ENCODE assay signal across 13 cellular contexts in genomic region chr6:41584205-41584604, GRCh38. TPM values are rescaled to one million over a fixed set of nuclear protein-coding genes. Genes with fewer than 3 reads are reported as not detected.
A peak's percentile ranks its signal among the peaks of the same experiment; 100 is the strongest.
DNase-seq lines count a peak whose midpoint lies in the region; ATAC-seq and TF ChIP-seq lines count a peak whose summit lies in the region.
"Had no signal": no experiment of that assay in that cellular context is flagged by ENCODE, and none has a peak within 500 bp of the region (broad histone marks: within the 10 kb centered on the region; RNA-seq: fewer than 3 reads in every experiment).

No MANE protein-coding gene starts in this region.

- no peak for TF ChIP-seq RAD21 in SK-N-SH (IDR thresholded peaks at IDR 0.05; ENCODE audit: low read length)

- POLR2A ChIA-PET in SK-N-SH (lab: Yijun Ruan, JAX): no interaction called here

- no peaks in the 10 kb centered on the region for H3K4me1 ChIP-seq in DND-41 (ENCODE audit: insufficient read depth, low read length)
- peaks cover 49% of the 10 kb centered on the region for H3K4me1 ChIP-seq in body of pancreas
- H3K4me1 ChIP-seq in right atrium auricular region: peaks cover 0 to 52% of the 10 kb centered on the region in 2 donors
- H3K4me1 ChIP-seq in neural progenitor cell: peaks cover 55% of the 10 kb centered on the region
- peaks cover 33 to 41% of the 10 kb centered on the region in 2 experiments; a peak in 3 of 4 replicates for H3K4me1 ChIP-seq in SK-N-SH (ENCODE audit: control insufficient read depth in 1 of 2, insufficient read depth in 2 of 2, low read depth in 1 of 2, low read length in 1 of 2)

- H3K27me3 ChIP-seq in DND-41 (ENCODE audit: insufficient read depth, low read length, poor library complexity) (no peaks in the 10 kb centered on the region), body of pancreas (no peaks in the 10 kb centered on the region), right atrium auricular region (no peaks in the 10 kb centered on the region), neural progenitor cell (no peaks in the 10 kb centered on the region), SK-N-SH (ENCODE audit: insufficient read depth) (no peaks in the 10 kb centered on the region)
- H3K27me3 ChIP-seq: SJSA1 had no signal

- H3K4me1 Mint-ChIP-seq in neural progenitor cell: peaks cover 77% of the 10 kb centered on the region
- H3K4me1 Mint-ChIP-seq in T-helper 17 cell: peaks cover 12% of the 10 kb centered on the region
- H3K4me1 Mint-ChIP-seq: CD14-positive monocyte had no signal

- H3K36me3 Mint-ChIP-seq in neural progenitor cell: peaks cover 38% of the 10 kb centered on the region
- H3K36me3 Mint-ChIP-seq in T-helper 17 cell (ENCODE audit: low read depth): peaks cover 2% of the 10 kb centered on the region

- no peaks in the 10 kb centered on the region for H3K9me3 ChIP-seq in DND-41 (ENCODE audit: insufficient read depth, low read length, severe bottlenecking)
- H3K9me3 ChIP-seq in body of pancreas: no peaks in the 10 kb centered on the region
- no peaks in the 10 kb centered on the region for H3K9me3 ChIP-seq in right atrium auricular region
- H3K9me3 ChIP-seq in neural progenitor cell (ENCODE audit: low read depth): no peaks in the 10 kb centered on the region
- H3K9me3 ChIP-seq in SK-N-SH: no peaks in the 10 kb centered on the region
- H3K9me3 ChIP-seq in T-helper 17 cell (ENCODE audit: control insufficient read depth, low read length, poor library complexity, severe bottlenecking): no peaks in the 10 kb centered on the region
- H3K9me3 ChIP-seq: SJSA1 had no signal

- H3F3A ChIP-seq in neural progenitor cell (ENCODE audit: low read depth) (peaks cover 12% of the 10 kb centered on the region), SK-N-SH (replicated peaks; ENCODE audit: insufficient read depth) (peaks cover 37% of the 10 kb centered on the region)

- WGBS in body of pancreas, 2 donors: 63% methylated on average over 2 to 6 of the region's 6 CpGs
- WGBS in SK-N-SH (ENCODE audit: low lambda C conversion rate): 94% methylated on average over 6 of the region's 6 CpGs

- H4K20me1 ChIP-seq in DND-41 (ENCODE audit: insufficient read depth, low read length) (peaks cover 22% of the 10 kb centered on the region; the same call in 1 of the 2 replicates), neural progenitor cell (ENCODE audit: low read depth) (peaks cover 48% of the 10 kb centered on the region), SK-N-SH (ENCODE audit: insufficient read depth) (no peaks in the 10 kb centered on the region)

- DNase-seq in DND-41 (no peak), body of pancreas (no peak), right atrium auricular region (ENCODE audit: low spot score) (no peak), neural progenitor cell (ENCODE audit: low spot score) (no peak), SK-N-SH (no peak), T-helper 17 cell (no peak), coronary artery (ENCODE audit: low spot score) (no peak)
- DNase-seq: COR-L47, MM.1S, NCI-H187 treated with DMSO at 0.1 percent for 48 hours had no signal

- H3K27ac Mint-ChIP-seq in neural progenitor cell: peak overlapping the region; percentile 90
- H3K27ac Mint-ChIP-seq in T-helper 17 cell: no peak overlapping the region
- H3K27ac Mint-ChIP-seq: CD14-positive monocyte had no signal

- H3K9ac ChIP-seq in DND-41 (ENCODE audit: low read depth, low read length) (no peak overlapping the region), neural progenitor cell (no peak overlapping the region), SK-N-SH (no peak overlapping the region)

- H3K27ac ChIP-seq in DND-41 (ENCODE audit: low read length): peak overlapping the region; percentile 33
- H3K27ac ChIP-seq in body of pancreas: peak overlapping the region in 3 of 4 donors; percentile 38 to 47 (median 45)
- peak overlapping the region; percentile 43 to 49 for H3K27ac ChIP-seq in right atrium auricular region
- no peak overlapping the region for H3K27ac ChIP-seq in neural progenitor cell
- no peak overlapping the region for H3K27ac ChIP-seq in SK-N-SH (ENCODE audit: low read depth in 2 of 2, low read length in 1 of 2)
- H3K27ac ChIP-seq in coronary artery: no peak overlapping the region
- H3K27ac ChIP-seq: SJSA1 had no signal

- no peak for TF ChIP-seq EP300 in SK-N-SH (IDR thresholded peaks at IDR 0.05; ENCODE audit: borderline replicate concordance in 1 of 2, low read depth in 1 of 2, low read length in 1 of 2)

- H3K79me2 ChIP-seq in DND-41 (ENCODE audit: insufficient read depth, low read length) (no peaks in the 10 kb centered on the region), neural progenitor cell (ENCODE audit: low read depth) (peaks cover 12% of the 10 kb centered on the region), SK-N-SH (ENCODE audit: insufficient read depth) (0 out of 2 replicates have a peak, but pooled peaks cover 8% of the 10 kb centered on the region)

- no peak for TF ChIP-seq CTCF in DND-41 (IDR thresholded peaks at IDR 0.05; ENCODE audit: borderline replicate concordance, extremely low read depth, low read length, poor library complexity, severe bottlenecking)
- no peak for TF ChIP-seq CTCF in body of pancreas (IDR thresholded peaks at IDR 0.05)
- TF ChIP-seq CTCF in right atrium auricular region (IDR thresholded peaks at IDR 0.05): no peak
- TF ChIP-seq CTCF in neural progenitor cell (IDR thresholded peaks at IDR 0.05): no peak
- TF ChIP-seq CTCF in SK-N-SH (IDR thresholded peaks at IDR 0.05): no peak
- TF ChIP-seq CTCF in coronary artery (IDR thresholded peaks at IDR 0.05): no peak

- no peak for ATAC-seq in DND-41 (ENCODE audit: insufficient read depth, low read depth)
- ATAC-seq in body of pancreas: no peak
- no peak for ATAC-seq in GM21576 (IDR thresholded peaks at IDR 0.05; ENCODE audit: unreplicated experiment)
- ATAC-seq in T-helper 17 cell: no peak

- peaks cover 9% of the 10 kb centered on the region for H3K27me3 Mint-ChIP-seq in neural progenitor cell (ENCODE audit: insufficient read depth, low read depth)
- H3K27me3 Mint-ChIP-seq in T-helper 17 cell: no peaks in the 10 kb centered on the region

- no peak overlapping the region for H3K4me2 ChIP-seq in DND-41 (ENCODE audit: insufficient read depth, low read length)
- H3K4me2 ChIP-seq in neural progenitor cell: no peak overlapping the region
- no peak overlapping the region for H3K4me2 ChIP-seq in SK-N-SH

- intact Hi-C loops in body of pancreas (cut with DNase I): no loop called here

- no peak overlapping the region for H3K4me3 ChIP-seq in DND-41 (ENCODE audit: low read depth in 1 of 2, low read length in 2 of 2)
- H3K4me3 ChIP-seq in body of pancreas: no peak overlapping the region
- no peak overlapping the region for H3K4me3 ChIP-seq in right atrium auricular region
- no peak overlapping the region for H3K4me3 ChIP-seq in neural progenitor cell
- H3K4me3 ChIP-seq in SK-N-SH (ENCODE audit: low read depth in 2 of 2, low read length in 1 of 2): no peak overlapping the region
- no peak overlapping the region for H3K4me3 ChIP-seq in coronary artery
- H3K4me3 ChIP-seq: SJSA1 had no signal

- TF ChIP-seq POLR2A in body of pancreas (IDR thresholded peaks at IDR 0.05): no peak

- no peaks in the 10 kb centered on the region for H3K9me2 ChIP-seq in SK-N-SH

- CTCF ChIA-PET in SK-N-SH (lab: Yijun Ruan, JAX): interaction anchor here (0.6 to 2.1 kb wide), 5 partner anchors 8 to 214 kb away, joined by 3 to 5 read pairs (median 5); no protein-coding TSS in a partner anchor

- no peaks in the 10 kb centered on the region for H3K9me3 Mint-ChIP-seq in neural progenitor cell
- H3K9me3 Mint-ChIP-seq: CD14-positive monocyte had no signal

- H3K4me3 Mint-ChIP-seq in neural progenitor cell (no peak overlapping the region), T-helper 17 cell (no peak overlapping the region)
- H3K4me3 Mint-ChIP-seq: CD14-positive monocyte had no signal

- H3K36me3 ChIP-seq in DND-41 (ENCODE audit: insufficient read depth, low read length): peaks cover 93% of the 10 kb centered on the region
- peaks cover 0 to 9% of the 10 kb centered on the region in 2 donors for H3K36me3 ChIP-seq in body of pancreas (replicated peaks in 1 of 2; ENCODE audit: insufficient read depth in 1 of 2, low read depth in 2 of 2)
- no peaks in the 10 kb centered on the region for H3K36me3 ChIP-seq in right atrium auricular region
- no peaks in the 10 kb centered on the region for H3K36me3 ChIP-seq in neural progenitor cell
- H3K36me3 ChIP-seq in SK-N-SH (replicated peaks in 1 of 2; ENCODE audit: control insufficient read depth in 1 of 2, insufficient read depth in 2 of 2, low read length in 1 of 2): peaks cover 0 to 16% of the 10 kb centered on the region in 2 experiments

- no peak overlapping the region for H2AFZ ChIP-seq in DND-41 (ENCODE audit: low read depth, low read length)
- no peak overlapping the region for H2AFZ ChIP-seq in neural progenitor cell (replicated peaks)
- H2AFZ ChIP-seq in SK-N-SH (ENCODE audit: low read depth): no peak overlapping the region

TF ChIP-seq in SK-N-SH, 30 proteins besides CTCF, POLR2A, EP300 and RAD21 (continues in another document):
- TF ChIP-seq ELF1 (IDR thresholded peaks at IDR 0.05) (no peak), FOSL2 (IDR thresholded peaks at IDR 0.05; ENCODE audit: borderline replicate concordance, low read depth) (no peak), MEF2A (IDR thresholded peaks at IDR 0.05; ENCODE audit: borderline replicate concordance, low read depth) (no peak), CHD2 (IDR thresholded peaks at IDR 0.05; ENCODE audit: low read length, partially characterized antibody) (no peak), YY1 (IDR thresholded peaks at IDR 0.05; ENCODE audit: low read depth) (no peak), GABPA (IDR thresholded peaks at IDR 0.05; ENCODE audit: low read depth) (no peak), EZH2phosphoT487 (IDR thresholded peaks at IDR 0.05; ENCODE audit: borderline replicate concordance, low read depth) (no peak), JUND (IDR thresholded peaks at IDR 0.05) (no peak), MAX (IDR thresholded peaks at IDR 0.05; ENCODE audit: low read depth) (no peak)

RNA-seq across cellular contexts. Expression of gene FOXP4, which starts 38.0 kb away (rescaled TPM):
- total RNA-seq in body of pancreas (10 to 100 TPM in 1 of 2 donors, 1 to 10 TPM in 1; 8.6 to 10.5 TPM), right atrium auricular region (10 to 100 TPM in 1 of 2 donors, 1 to 10 TPM in 1; 9.3 to 20.2 TPM), neural progenitor cell (ENCODE audit: low replicate concordance) (2.7 and 6.9 TPM in 2 replicates), T-helper 17 cell (10 to 100 TPM in 1 of 2 donors, 1 to 10 TPM in 1; 7.5 to 10.6 TPM)
- polyA plus RNA-seq in SK-N-SH (2012; rRNA removed): 2.5 and 7.3 TPM in 2 replicates
- 3.3 and 6.1 TPM in 2 replicates for polyA plus RNA-seq in SK-N-SH (2012; cell fraction: cytosol; rRNA removed)
- polyA plus RNA-seq in SK-N-SH (2012; cell fraction: nucleus; rRNA removed): 10.6 and 13.5 TPM in 2 replicates

RNA-seq across cellular contexts. Expression of gene MDFI, which starts 54.1 kb away (rescaled TPM):
- total RNA-seq in body of pancreas (1 to 10 TPM; 4.9 to 6.7 TPM), right atrium auricular region (10 to 100 TPM in 1 of 2 donors, 1 to 10 TPM in 1; 1.5 to 12.3 TPM), neural progenitor cell (ENCODE audit: low replicate concordance) (29.5 and 87.4 TPM in 2 replicates), T-helper 17 cell (not detected)
- polyA plus RNA-seq in SK-N-SH (2012; rRNA removed): 6.3 and 7.0 TPM in 2 replicates
- 3.2 and 6.5 TPM in 2 replicates for polyA plus RNA-seq in SK-N-SH (2012; cell fraction: cytosol; rRNA removed)
- 3.1 and 6.3 TPM in 2 replicates for polyA plus RNA-seq in SK-N-SH (2012; cell fraction: nucleus; rRNA removed)
- total RNA-seq: SJSA1 had no signal
- polyA plus RNA-seq: CD14-positive monocyte had no signal

Comparison
In these comparisons a context has a peak if more than half of its experiments do, and no peak if none do; other contexts are left out.
1. H3K27ac ChIP-seq: peak in DND-41 (single experiment), body of pancreas (3 of 4) and right atrium auricular region (2 of 2); none in neural progenitor cell (single experiment), SK-N-SH (0 of 2) and coronary artery (0 of 2).